Comparison of ENCODE assay signal across 17 cellular contexts in the genomic region with DNA sequence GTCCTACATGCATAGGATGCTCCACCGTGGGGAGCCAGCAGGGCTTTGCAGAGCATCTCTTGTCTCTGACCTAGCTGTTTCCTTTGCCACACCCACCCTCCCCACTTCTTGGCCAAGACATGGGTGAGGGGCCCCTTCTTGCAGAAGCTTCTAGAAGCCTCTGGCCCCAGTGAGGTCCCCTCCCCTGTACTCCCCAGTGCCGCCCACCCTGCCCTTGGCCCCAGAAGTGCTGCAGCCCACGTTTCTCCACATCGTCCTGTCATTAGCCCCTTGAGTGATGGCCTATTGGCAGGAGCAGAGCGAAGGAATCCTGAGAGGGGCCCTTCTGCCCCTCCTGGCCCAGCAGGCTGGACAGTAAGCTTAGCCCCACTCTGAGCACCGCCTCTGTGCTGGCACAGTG. TPM values are rescaled to one million over a fixed set of nuclear protein-coding genes. Genes with fewer than 3 reads are reported as not detected.
DNase-seq lines count a peak whose midpoint lies in the region; ATAC-seq and TF ChIP-seq lines count a peak whose summit lies in the region.
"Had no signal": no experiment of that assay in that cellular context is flagged by ENCODE, and none has a peak within 500 bp of the region (broad histone marks: within the 10 kb centered on the region; RNA-seq: fewer than 3 reads in every experiment).

No MANE protein-coding gene starts in this region.

- no peak for ATAC-seq in WTC11
- ATAC-seq in upper lobe of left lung (ENCODE audit: low FRiP score in 2 of 2), result no peak

- H3K4me1 ChIP-seq in left ventricle myocardium inferior, result peaks cover 37% of the 10 kb centered on the region
- H3K4me1 ChIP-seq in upper lobe of left lung, result peaks cover 34 to 42% (median 36%) of the 10 kb centered on the region in 4 donors
- no peaks in the 10 kb centered on the region for H3K4me1 ChIP-seq in PC-9 (replicated peaks; ENCODE audit: insufficient read depth)

- TF ChIP-seq EP300 in upper lobe of left lung (IDR thresholded peaks at IDR 0.05), result no peak

- H3K9me3 Mint-ChIP-seq in WTC11 (peaks cover 8% of the 10 kb centered on the region), mesothelial cell of epicardium (no peaks in the 10 kb centered on the region)

- WGBS in upper lobe of left lung, 2 donors, result 73 to 82% methylated on average over 4 to 6 of the region's 6 CpGs

- H3K36me3 Mint-ChIP-seq in WTC11 (no peaks in the 10 kb centered on the region), mesothelial cell of epicardium (no peaks in the 10 kb centered on the region)

- H4K20me1 ChIP-seq in PC-9 (ENCODE audit: insufficient read depth), result no peaks in the 10 kb centered on the region

- DNase-seq in left ventricle myocardium inferior (no peak), cardiac septum (ENCODE audit: low spot score) (no peak), WTC11 (ENCODE audit: low spot score) (no peak), mesothelial cell of epicardium (ENCODE audit: low spot score in 2 of 2, unreplicated experiment in 2 of 2) (no peak), upper lobe of left lung (no peak), PC-9 (no peak), SW 1271 (lab: John Stamatoyannopoulos, UW) (no peak)
- no peak for DNase-seq in effector CD4-positive, alpha-beta T cell
- DNase-seq: activated gamma-delta T cell, foreskin melanocyte, mesendoderm, NCI-H1436 treated with DMSO at 0.1 percent for 48 hours, NCI-H446 treated with DMSO at 0.1 percent for 48 hours, OCI-M1, SK-N-SH, testis had no signal

- no peak for TF ChIP-seq CTCF in left ventricle myocardium inferior (IDR thresholded peaks at IDR 0.05; ENCODE audit: borderline replicate concordance)
- TF ChIP-seq CTCF in WTC11 (IDR thresholded peaks at IDR 0.05), result no peak
- TF ChIP-seq CTCF in mesothelial cell of epicardium (IDR thresholded peaks at IDR 0.05; ENCODE audit: unreplicated experiment), result no peak
- no peak for TF ChIP-seq CTCF in upper lobe of left lung (IDR thresholded peaks at IDR 0.05)
- TF ChIP-seq CTCF in PC-9 (conservative IDR thresholded peaks at IDR 0.05), result no peak

- BruUV-seq in PC-9 (replicated peaks; lab: Mats Ljungman, UMichigan), result no TSS peak

- H3K27me3 ChIP-seq in left ventricle myocardium inferior (ENCODE audit: low read depth), result no peaks in the 10 kb centered on the region
- H3K27me3 ChIP-seq in upper lobe of left lung, result no peaks in the 10 kb centered on the region
- no peaks in the 10 kb centered on the region for H3K27me3 ChIP-seq in PC-9 (ENCODE audit: insufficient read depth, low read depth)
- H3K27me3 ChIP-seq: testis had no signal

- H3K4me3 ChIP-seq in left ventricle myocardium inferior, result no peak overlapping the region
- peak overlapping the region in 1 of 4 donors; percentile 51 for H3K4me3 ChIP-seq in upper lobe of left lung
- no peak overlapping the region for H3K4me3 ChIP-seq in PC-9

- CTCF ChIA-PET in WTC11 (lab: Charles Lee) (no interaction called here), PC-9 (lab: Charles Lee) (no interaction called here)

- H2AFZ ChIP-seq in PC-9, result no peak overlapping the region
- H2AFZ ChIP-seq: parathyroid adenoma had no signal

- H3K36me3 ChIP-seq in left ventricle myocardium inferior, result no peaks in the 10 kb centered on the region
- no peaks in the 10 kb centered on the region for H3K36me3 ChIP-seq in upper lobe of left lung
- H3K36me3 ChIP-seq in PC-9 (ENCODE audit: low read depth), result peaks cover 1% of the 10 kb centered on the region; the same call in 1 of the 2 replicates

- intact Hi-C loops in left ventricle myocardium inferior (cut with micrococcal nuclease), result no loop called here
- intact Hi-C loops in cardiac septum (cut with DNase I), result no loop called here
- intact Hi-C loops in PC-9 (cut with micrococcal nuclease; ENCODE audit: unreplicated experiment), result no loop called here

- POLR2A ChIA-PET in WTC11 (lab: Charles Lee), result no interaction called here
- POLR2A ChIA-PET in PC-9 (lab: Charles Lee; ENCODE audit: unreplicated experiment), result no interaction called here

- H3K27ac ChIP-seq in left ventricle myocardium inferior (replicated peaks) (peak overlapping the region; percentile 94), upper lobe of left lung (peak overlapping the region; percentile 90 to 96 (median 94)), PC-9 (no peak overlapping the region)

- H3K4me1 Mint-ChIP-seq in WTC11, result peaks cover 18% of the 10 kb centered on the region
- peaks cover 22% of the 10 kb centered on the region for H3K4me1 Mint-ChIP-seq in mesothelial cell of epicardium

- H3K27ac Mint-ChIP-seq in WTC11, result no peak overlapping the region
- no peak overlapping the region for H3K27ac Mint-ChIP-seq in mesothelial cell of epicardium

- no peak for TF ChIP-seq POLR2A in upper lobe of left lung (IDR thresholded peaks at IDR 0.05)

- H3F3A ChIP-seq in PC-9 (ENCODE audit: insufficient read depth, low read depth), result no peaks in the 10 kb centered on the region

- H3K79me2 ChIP-seq in PC-9 (ENCODE audit: low read depth), result no peaks in the 10 kb centered on the region
- H3K79me2 ChIP-seq: parathyroid adenoma had no signal

- H3K9me3 ChIP-seq in left ventricle myocardium inferior (replicated peaks), result no peaks in the 10 kb centered on the region
- H3K9me3 ChIP-seq in upper lobe of left lung, result no peaks in the 10 kb centered on the region
- H3K9me3 ChIP-seq in PC-9 (ENCODE audit: insufficient read depth, low read depth), result no peaks in the 10 kb centered on the region
- H3K9me3 ChIP-seq: SK-N-SH, testis had no signal

- H3K4me3 Mint-ChIP-seq in WTC11 (0 out of 2 replicates have a peak overlapping the region, but pooled peaks have one; percentile 2), mesothelial cell of epicardium (peak overlapping the region; percentile 47)

- peaks cover 10% of the 10 kb centered on the region for H3K27me3 Mint-ChIP-seq in WTC11 (ENCODE audit: low read depth)
- peaks cover 11% of the 10 kb centered on the region for H3K27me3 Mint-ChIP-seq in mesothelial cell of epicardium (ENCODE audit: low read depth)

- no peak overlapping the region for H3K4me2 ChIP-seq in PC-9
- H3K4me2 ChIP-seq: SK-N-SH had no signal

- H3K9me2 ChIP-seq in PC-9 (ENCODE audit: insufficient read depth), result no peaks in the 10 kb centered on the region
- H3K9me2 ChIP-seq: SK-N-SH had no signal

TF ChIP-seq in WTC11, 78 proteins besides CTCF, POLR2A, EP300 and RAD21 (continues in another document):
- TF ChIP-seq ZNF121 (CRISPR knock-in tag; IDR thresholded peaks at IDR 0.05) (no peak), ZNF263 (CRISPR knock-in tag; IDR thresholded peaks at IDR 0.05; ENCODE audit: low read depth) (no peak), RORB (CRISPR knock-in tag; IDR thresholded peaks at IDR 0.05) (no peak), KAT7 (CRISPR knock-in tag; IDR thresholded peaks at IDR 0.05; ENCODE audit: borderline replicate concordance) (no peak), SMAD4 (CRISPR knock-in tag; IDR thresholded peaks at IDR 0.05) (no peak), ZBTB43 (CRISPR knock-in tag; IDR thresholded peaks at IDR 0.05) (no peak)
- TF ChIP-seq, protein P1, sequence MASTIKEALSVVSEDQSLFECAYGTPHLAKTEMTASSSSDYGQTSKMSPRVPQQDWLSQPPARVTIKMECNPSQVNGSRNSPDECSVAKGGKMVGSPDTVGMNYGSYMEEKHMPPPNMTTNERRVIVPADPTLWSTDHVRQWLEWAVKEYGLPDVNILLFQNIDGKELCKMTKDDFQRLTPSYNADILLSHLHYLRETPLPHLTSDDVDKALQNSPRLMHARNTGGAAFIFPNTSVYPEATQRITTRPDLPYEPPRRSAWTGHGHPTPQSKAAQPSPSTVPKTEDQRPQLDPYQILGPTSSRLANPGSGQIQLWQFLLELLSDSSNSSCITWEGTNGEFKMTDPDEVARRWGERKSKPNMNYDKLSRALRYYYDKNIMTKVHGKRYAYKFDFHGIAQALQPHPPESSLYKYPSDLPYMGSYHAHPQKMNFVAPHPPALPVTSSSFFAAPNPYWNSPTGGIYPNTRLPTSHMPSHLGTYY (CRISPR knock-in tag; IDR thresholded peaks at IDR 0.05), result no peak
- TF ChIP-seq, protein P2, sequence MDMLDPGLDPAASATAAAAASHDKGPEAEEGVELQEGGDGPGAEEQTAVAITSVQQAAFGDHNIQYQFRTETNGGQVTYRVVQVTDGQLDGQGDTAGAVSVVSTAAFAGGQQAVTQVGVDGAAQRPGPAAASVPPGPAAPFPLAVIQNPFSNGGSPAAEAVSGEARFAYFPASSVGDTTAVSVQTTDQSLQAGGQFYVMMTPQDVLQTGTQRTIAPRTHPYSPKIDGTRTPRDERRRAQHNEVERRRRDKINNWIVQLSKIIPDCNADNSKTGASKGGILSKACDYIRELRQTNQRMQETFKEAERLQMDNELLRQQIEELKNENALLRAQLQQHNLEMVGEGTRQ (CRISPR knock-in tag; IDR thresholded peaks at IDR 0.05), result no peak
- TF ChIP-seq, protein P3, sequence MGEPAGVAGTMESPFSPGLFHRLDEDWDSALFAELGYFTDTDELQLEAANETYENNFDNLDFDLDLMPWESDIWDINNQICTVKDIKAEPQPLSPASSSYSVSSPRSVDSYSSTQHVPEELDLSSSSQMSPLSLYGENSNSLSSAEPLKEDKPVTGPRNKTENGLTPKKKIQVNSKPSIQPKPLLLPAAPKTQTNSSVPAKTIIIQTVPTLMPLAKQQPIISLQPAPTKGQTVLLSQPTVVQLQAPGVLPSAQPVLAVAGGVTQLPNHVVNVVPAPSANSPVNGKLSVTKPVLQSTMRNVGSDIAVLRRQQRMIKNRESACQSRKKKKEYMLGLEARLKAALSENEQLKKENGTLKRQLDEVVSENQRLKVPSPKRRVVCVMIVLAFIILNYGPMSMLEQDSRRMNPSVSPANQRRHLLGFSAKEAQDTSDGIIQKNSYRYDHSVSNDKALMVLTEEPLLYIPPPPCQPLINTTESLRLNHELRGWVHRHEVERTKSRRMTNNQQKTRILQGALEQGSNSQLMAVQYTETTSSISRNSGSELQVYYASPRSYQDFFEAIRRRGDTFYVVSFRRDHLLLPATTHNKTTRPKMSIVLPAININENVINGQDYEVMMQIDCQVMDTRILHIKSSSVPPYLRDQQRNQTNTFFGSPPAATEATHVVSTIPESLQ (CRISPR knock-in tag; IDR thresholded peaks at IDR 0.05), result no peak

RNA-seq across cellular contexts. Expression of gene ALOX5, which starts 43.7 kb away (rescaled TPM):
- total RNA-seq in left ventricle myocardium inferior (3.2 TPM), cardiac septum (4.9 TPM), WTC11 (2021) (3.4 to 4.9 TPM (median 4.4 TPM) in 3 replicates), mesothelial cell of epicardium (8.6 to 10.6 TPM (median 9.6 TPM) in 3 replicates), upper lobe of left lung (100 to 1,000 TPM; 113 to 686 (median 280) TPM), PC-9 (2021) (66.5 and 86.8 TPM in 2 replicates)
